14 cellular contexts compared by ENCODE assay signal in genomic region chr18:3114456-3114855, GRCh38.
DNase-seq lines count a peak whose midpoint lies in the region; ATAC-seq and TF ChIP-seq lines count a peak whose summit lies in the region.
"Had no signal": no experiment of that assay in that cellular context is flagged by ENCODE, and none has a peak within 500 bp of the region (broad histone marks: within the 10 kb centered on the region; RNA-seq: fewer than 3 reads in every experiment).

No MANE protein-coding gene starts in this region.

- DNase-seq in LHCN-M2 (ENCODE audit: low read depth) = peak; percentile 22
- peak; percentile 56 for DNase-seq in amniotic epithelial cell (ENCODE audit: low read depth)
- DNase-seq in psoas muscle = no peak
- DNase-seq in HT-29 (ENCODE audit: low spot score) = no peak
- no peak for DNase-seq in SW 1271 (lab: John Stamatoyannopoulos, UW)
- no peak for DNase-seq in A673 (ENCODE audit: low spot score)
- DNase-seq: CD4-positive, alpha-beta memory T cell; DND-41; GDM1; IMR-90 had no signal

- H3K27ac ChIP-seq in BLaER1 treated with 17β-estradiol and CSF1 and Interleukin-3, amounts not matched to agents 10 nM and 100 nM = peak overlapping the region in 4 of 11 experiments; percentile 56 to 73 (median 66); a peak in 6 of 22 replicates
- H3K27ac ChIP-seq in psoas muscle (peak overlapping the region; percentile 46), A673 (ENCODE audit: low read depth, low read length, poor library complexity, severe bottlenecking) (no peak overlapping the region)
- H3K27ac ChIP-seq: C4-2B had no signal

- CTCF ChIA-PET in A673 (lab: Charles Lee) = no interaction called here

- 54 to 62% (median 60%) methylated on average over 3 of the region's 3 CpGs for WGBS in psoas muscle, 3 donors

- H3K9ac ChIP-seq in BLaER1 treated with 17β-estradiol and CSF1 and Interleukin-3, amounts not matched to agents 10 nM and 100 nM = no peak overlapping the region

- H4K20me1 ChIP-seq in BLaER1 treated with 17β-estradiol and CSF1 and Interleukin-3, amounts not matched to agents 10 nM and 100 nM = no peaks in the 10 kb centered on the region

- peak overlapping the region in 7 of 11 experiments; percentile 26 to 82 (median 67); a peak in 9 of 22 replicates for H3K4me2 ChIP-seq in BLaER1 treated with 17β-estradiol and CSF1 and Interleukin-3, amounts not matched to agents 10 nM and 100 nM

- TF ChIP-seq CTCF in psoas muscle (IDR thresholded peaks at IDR 0.05) (no peak), A673 (conservative IDR thresholded peaks at IDR 0.05; ENCODE audit: low read depth, low read length) (no peak)

- BruUV-seq in A673 (replicated peaks; lab: Mats Ljungman, UMichigan) = no TSS peak

- H3K36me3 ChIP-seq in BLaER1 treated with 17β-estradiol and CSF1 and Interleukin-3, amounts not matched to agents 10 nM and 100 nM = no peaks in the 10 kb centered on the region
- H3K36me3 ChIP-seq in psoas muscle (ENCODE audit: insufficient read depth in 1 of 2, low read depth in 1 of 2) = peaks cover 0 to 91% of the 10 kb centered on the region in 2 donors
- H3K36me3 ChIP-seq in A673 (ENCODE audit: insufficient read depth, low read length, poor library complexity, severe bottlenecking) = no peaks in the 10 kb centered on the region

- H3K4me1 ChIP-seq in BLaER1 treated with 17β-estradiol and CSF1 and Interleukin-3, amounts not matched to agents 10 nM and 100 nM = peaks cover 0 to 27% (median 23%) of the 10 kb centered on the region in 10 experiments; a peak in 17 of 20 replicates
- H3K4me1 ChIP-seq in psoas muscle (no peaks in the 10 kb centered on the region), A673 (ENCODE audit: insufficient read depth, low read length, poor library complexity, severe bottlenecking) (no peaks in the 10 kb centered on the region)

- ATAC-seq in psoas muscle (peak in 1 of 4 donors; percentile 37), GM18868 (IDR thresholded peaks at IDR 0.05; ENCODE audit: unreplicated experiment) (no peak)
- ATAC-seq: HCT116 had no signal

- H3K9me3 ChIP-seq in BLaER1 treated with 17β-estradiol and CSF1 and Interleukin-3, amounts not matched to agents 10 nM and 100 nM (replicated peaks in 1 of 11) = no peaks in the 10 kb centered on the region
- H3K9me3 ChIP-seq in psoas muscle = no peaks in the 10 kb centered on the region
- H3K9me3 ChIP-seq in A673 (ENCODE audit: low read depth, low read length, poor library complexity, severe bottlenecking) = no peaks in the 10 kb centered on the region

- H3K27me3 ChIP-seq in BLaER1 treated with 17β-estradiol and CSF1 and Interleukin-3, amounts not matched to agents 10 nM and 100 nM = no peaks in the 10 kb centered on the region
- H3K27me3 ChIP-seq in psoas muscle (ENCODE audit: insufficient read depth in 3 of 3, low read length in 2 of 3) (no peaks in the 10 kb centered on the region), A673 (replicated peaks; ENCODE audit: insufficient read depth, low read depth, low read length, poor library complexity) (no peaks in the 10 kb centered on the region)

- no peak overlapping the region for H3K4me3 ChIP-seq in BLaER1 treated with 17β-estradiol and CSF1 and Interleukin-3, amounts not matched to agents 10 nM and 100 nM
- no peak overlapping the region for H3K4me3 ChIP-seq in psoas muscle
- no peak overlapping the region for H3K4me3 ChIP-seq in A673 (ENCODE audit: low read depth, low read length, poor library complexity, severe bottlenecking)

- POLR2A ChIA-PET in A673 (lab: Charles Lee; ENCODE audit: low non-redundant PET) = no interaction called here

- intact Hi-C loops in psoas muscle (cut with DNase I) (no loop called here), A673 (cut with micrococcal nuclease; ENCODE audit: unreplicated experiment) (no loop called here)

Comparison
In these comparisons a context has a peak if more than half of its experiments do, and no peak if none do; other contexts are left out.
1. DNase-seq: peak in LHCN-M2 (single experiment) and amniotic epithelial cell (single experiment); none in psoas muscle (0 of 2), HT-29 (single experiment), SW 1271 (0 of 2) and A673 (single experiment).